24 cellular contexts compared by ENCODE assay signal in the genomic region with DNA sequence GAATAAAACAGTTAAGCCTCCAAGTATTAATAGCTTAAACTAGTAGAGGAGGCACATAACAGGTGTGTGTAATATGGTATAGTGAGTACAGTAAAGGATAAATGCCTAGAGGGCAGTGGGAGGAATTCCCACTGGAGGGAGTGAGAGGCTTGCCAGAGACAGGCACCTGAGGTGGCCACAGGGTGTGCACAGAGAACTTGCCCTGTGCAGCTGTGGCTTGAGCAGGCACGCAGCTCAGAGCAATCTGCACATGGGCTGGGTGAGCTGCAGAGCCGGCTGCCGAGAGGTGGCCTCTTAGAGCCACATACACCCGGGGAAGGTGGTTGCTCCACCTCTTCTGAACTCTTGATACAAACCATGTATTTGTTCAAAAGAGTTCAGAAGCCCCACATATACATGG.
DNase-seq lines count a peak whose midpoint lies in the region; ATAC-seq and TF ChIP-seq lines count a peak whose summit lies in the region.
"Had no signal": no experiment of that assay in that cellular context is flagged by ENCODE, and none has a peak within 500 bp of the region (broad histone marks: within the 10 kb centered on the region; RNA-seq: fewer than 3 reads in every experiment).

No MANE protein-coding gene starts in this region.

- H3K4me3 Mint-ChIP-seq in osteocyte (ENCODE audit: unreplicated experiment) (no peak overlapping the region), HFFc6 (no peak overlapping the region)
- H3K4me3 Mint-ChIP-seq: activated naive CD8-positive, alpha-beta T cell treated with anti-CD3 and anti-CD28 coated beads for 36 hours; activated T-helper 17 cell treated with anti-CD3 and anti-CD28 coated beads, Interleukin-2, amount 50 U/mL, for 72 hours; CD14-positive monocyte; neural crest cell; stimulated activated memory B cell treated with anti-CD40 and anti-IgM and Interleukin-4, amounts not matched to agents 10 μg/mL and 1 μg/mL and 100 μg/mL, for 72 hours had no signal

- intact Hi-C loops in left ventricle myocardium inferior (cut with micrococcal nuclease): no loop called here
- intact Hi-C loops in left ventricle myocardium superior (cut with micrococcal nuclease): no loop called here

- no peaks in the 10 kb centered on the region for H3K27me3 ChIP-seq in left ventricle myocardium inferior (ENCODE audit: low read depth)
- H3K27me3 ChIP-seq: testis, vagina had no signal

- no peak overlapping the region for H3K4me3 ChIP-seq in left ventricle myocardium inferior
- H3K4me3 ChIP-seq: lung, prostate gland, SK-N-MC, testis, vagina had no signal

- H3K9me3 ChIP-seq in left ventricle myocardium inferior (replicated peaks): no peaks in the 10 kb centered on the region
- H3K9me3 ChIP-seq: prostate gland, testis, vagina had no signal

- H3K4me1 Mint-ChIP-seq in osteocyte (ENCODE audit: unreplicated experiment): peaks cover 2% of the 10 kb centered on the region
- H3K4me1 Mint-ChIP-seq in HFFc6 (ENCODE audit: low read depth): no peaks in the 10 kb centered on the region
- H3K4me1 Mint-ChIP-seq: activated naive CD8-positive, alpha-beta T cell treated with anti-CD3 and anti-CD28 coated beads for 36 hours; activated T-helper 17 cell treated with anti-CD3 and anti-CD28 coated beads, Interleukin-2, amount 50 U/mL, for 72 hours; CD14-positive monocyte had no signal

- no peak overlapping the region for H3K27ac Mint-ChIP-seq in osteocyte (ENCODE audit: unreplicated experiment)
- H3K27ac Mint-ChIP-seq in HFFc6: no peak overlapping the region
- H3K27ac Mint-ChIP-seq: activated naive CD8-positive, alpha-beta T cell treated with anti-CD3 and anti-CD28 coated beads for 36 hours; activated T-helper 17 cell treated with anti-CD3 and anti-CD28 coated beads, Interleukin-2, amount 50 U/mL, for 72 hours; stimulated activated memory B cell treated with anti-CD40 and anti-IgM and Interleukin-4, amounts not matched to agents 10 μg/mL and 1 μg/mL and 100 μg/mL, for 72 hours had no signal

- H3K4me1 ChIP-seq in left ventricle myocardium inferior: peaks cover 65% of the 10 kb centered on the region
- H3K4me1 ChIP-seq: prostate gland, testis had no signal

- no peaks in the 10 kb centered on the region for H3K36me3 ChIP-seq in left ventricle myocardium inferior
- H3K36me3 ChIP-seq: prostate gland, vagina had no signal

- TF ChIP-seq CTCF in left ventricle myocardium inferior (IDR thresholded peaks at IDR 0.05; ENCODE audit: borderline replicate concordance) (peak; percentile 14), osteocyte (IDR thresholded peaks at IDR 0.05) (no peak), HFFc6 (IDR thresholded peaks at IDR 0.05) (no peak)

- H3K9me3 Mint-ChIP-seq in osteocyte (ENCODE audit: unreplicated experiment) (no peaks in the 10 kb centered on the region), HFFc6 (no peaks in the 10 kb centered on the region)
- H3K9me3 Mint-ChIP-seq: activated naive CD8-positive, alpha-beta T cell treated with anti-CD3 and anti-CD28 coated beads for 36 hours; activated T-helper 17 cell treated with anti-CD3 and anti-CD28 coated beads, Interleukin-2, amount 50 U/mL, for 72 hours; neural crest cell; stimulated activated memory B cell treated with anti-CD40 and anti-IgM and Interleukin-4, amounts not matched to agents 10 μg/mL and 1 μg/mL and 100 μg/mL, for 72 hours had no signal

- H3K27me3 Mint-ChIP-seq in osteocyte (ENCODE audit: unreplicated experiment) (peaks cover 35% of the 10 kb centered on the region), HFFc6 (ENCODE audit: insufficient read depth) (peaks cover 26% of the 10 kb centered on the region)
- H3K27me3 Mint-ChIP-seq: activated naive CD8-positive, alpha-beta T cell treated with anti-CD3 and anti-CD28 coated beads for 36 hours; activated T-helper 17 cell treated with anti-CD3 and anti-CD28 coated beads, Interleukin-2, amount 50 U/mL, for 72 hours; stimulated activated memory B cell treated with anti-CD40 and anti-IgM and Interleukin-4, amounts not matched to agents 10 μg/mL and 1 μg/mL and 100 μg/mL, for 72 hours had no signal

- peak overlapping the region; percentile 76 for H3K27ac ChIP-seq in left ventricle myocardium inferior (replicated peaks)
- H3K27ac ChIP-seq: prostate gland, SK-N-MC, testis, vagina had no signal

- H3K36me3 Mint-ChIP-seq in osteocyte (ENCODE audit: unreplicated experiment) (no peaks in the 10 kb centered on the region), HFFc6 (ENCODE audit: low read depth) (no peaks in the 10 kb centered on the region)
- H3K36me3 Mint-ChIP-seq: activated naive CD8-positive, alpha-beta T cell treated with anti-CD3 and anti-CD28 coated beads for 36 hours; CD14-positive monocyte; stimulated activated memory B cell treated with anti-CD40 and anti-IgM and Interleukin-4, amounts not matched to agents 10 μg/mL and 1 μg/mL and 100 μg/mL, for 72 hours had no signal

- in situ Hi-C loops in SK-MEL-5 (cut with HindIII; ENCODE audit: low pct_unique_long_range_greater_than_20kb, low sequenced_read_pairs): no loop called here

- DNase-seq in left ventricle myocardium inferior: no peak
- DNase-seq in left ventricle myocardium superior: no peak
- DNase-seq in NCI-H1694 treated with DMSO at 0.1 percent for 48 hours (lab: John Stamatoyannopoulos, UW): peak; percentile 64
- peak; percentile 32 for DNase-seq in SK-MEL-5 (ENCODE audit: low read depth, low spot score)
- DNase-seq in osteocyte (ENCODE audit: extremely low spot score, unreplicated experiment): peak; percentile 70
- no peak for DNase-seq in HFFc6
- no peak for DNase-seq in NCI-H2081 treated with DMSO at 0.1 percent for 48 hours (lab: John Stamatoyannopoulos, UW)
- DNase-seq: activated naive CD8-positive, alpha-beta T cell treated with anti-CD3 and anti-CD28 coated beads for 36 hours; HCEC 1CT; islet precursor cell; KG1; NCI-H2171; NCI-H748 treated with DMSO at 0.1 percent for 48 hours; OCI-M1; small intestine; testis had no signal

- no peak for ATAC-seq in left ventricle myocardium superior
- ATAC-seq: activated T-helper 17 cell treated with anti-CD3 and anti-CD28 coated beads, Interleukin-2, amount 50 U/mL, for 72 hours; stimulated activated memory B cell treated with anti-CD40 and anti-IgM and Interleukin-4, amounts not matched to agents 10 μg/mL and 1 μg/mL and 100 μg/mL, for 72 hours had no signal

Comparison
In these comparisons a context has a peak if more than half of its experiments do, and no peak if none do; other contexts are left out.
1. DNase-seq: peak in NCI-H1694 treated with DMSO at 0.1 percent for 48 hours (single experiment), SK-MEL-5 (single experiment) and osteocyte (single experiment); none in left ventricle myocardium inferior (single experiment), left ventricle myocardium superior (single experiment), HFFc6 (single experiment) and NCI-H2081 treated with DMSO at 0.1 percent for 48 hours (single experiment).